10 cellular contexts compared by ENCODE assay signal in genomic region chr12:93982847-93983315, GRCh38.
DNase-seq lines count a peak whose midpoint lies in the region; ATAC-seq and TF ChIP-seq lines count a peak whose summit lies in the region.
"Had no signal": no experiment of that assay in that cellular context is flagged by ENCODE, and none has a peak within 500 bp of the region (broad histone marks: within the 10 kb centered on the region; RNA-seq: fewer than 3 reads in every experiment).

No MANE protein-coding gene starts in this region.

- H3K36me3 Mint-ChIP-seq in activated CD4-positive, alpha-beta memory T cell treated with anti-CD3 and anti-CD28 coated beads, Interleukin-2, amount 10 ng/mL, durations not matched to agents 7 days and 5 days (ENCODE audit: low read depth) = no peaks in the 10 kb centered on the region
- peaks cover 3% of the 10 kb centered on the region for H3K36me3 Mint-ChIP-seq in T-helper 17 cell (ENCODE audit: low read depth)

- no peaks in the 10 kb centered on the region for H3K9me3 Mint-ChIP-seq in activated CD4-positive, alpha-beta memory T cell treated with anti-CD3 and anti-CD28 coated beads, Interleukin-2, amount 10 ng/mL, durations not matched to agents 7 days and 5 days

- no peak overlapping the region for H3K4me2 ChIP-seq in PC-9

- TF ChIP-seq CTCF in AG04450 (IDR thresholded peaks at IDR 0.05; ENCODE audit: low read depth, low read length) (no peak), HFF-Myc (IDR thresholded peaks at IDR 0.05; ENCODE audit: low read depth, low read length, missing control alignments) (no peak), foreskin keratinocyte (conservative IDR thresholded peaks at IDR 0.05) (peak; percentile 43), PC-9 (conservative IDR thresholded peaks at IDR 0.05) (no peak)

- no peaks in the 10 kb centered on the region for H4K20me1 ChIP-seq in PC-9 (ENCODE audit: insufficient read depth)

- H3K27ac ChIP-seq in AG04450 (ENCODE audit: low read depth, low read length) (no peak overlapping the region), foreskin keratinocyte (no peak overlapping the region), PC-9 (no peak overlapping the region)

- no peak overlapping the region for H2AFZ ChIP-seq in PC-9

- H3K36me3 ChIP-seq in PC-9 (ENCODE audit: low read depth) = no peaks in the 10 kb centered on the region

- H3K27me3 Mint-ChIP-seq in activated CD4-positive, alpha-beta memory T cell treated with anti-CD3 and anti-CD28 coated beads, Interleukin-2, amount 10 ng/mL, durations not matched to agents 7 days and 5 days = peaks cover 6% of the 10 kb centered on the region
- peaks cover 12% of the 10 kb centered on the region for H3K27me3 Mint-ChIP-seq in T-helper 17 cell

- peaks cover 21% of the 10 kb centered on the region for H3K4me1 Mint-ChIP-seq in activated CD4-positive, alpha-beta memory T cell treated with anti-CD3 and anti-CD28 coated beads, Interleukin-2, amount 10 ng/mL, durations not matched to agents 7 days and 5 days
- peaks cover 20% of the 10 kb centered on the region for H3K4me1 Mint-ChIP-seq in T-helper 17 cell

- no peaks in the 10 kb centered on the region for H3K9me2 ChIP-seq in PC-9 (ENCODE audit: insufficient read depth)

- CTCF ChIA-PET in AG04450 (lab: Charles Lee) (interaction anchor here (0.9 to 1.5 kb wide), 3 partner anchors 9 to 118 kb away, joined by 3 to 4 read pairs (median 4); no protein-coding TSS in a partner anchor), PC-9 (lab: Charles Lee) (no interaction called here)
- CTCF ChIA-PET in activated CD4-positive, alpha-beta memory T cell treated with anti-CD3 and anti-CD28 coated beads, Interleukin-2, amount 10 ng/mL, durations not matched to agents 7 days and 5 days (lab: Charles Lee) = interaction anchor here (0.6 to 7.5 kb wide), 6 partner anchors 15 to 480 kb away, joined by 3 to 84 read pairs (median 4); no protein-coding TSS in a partner anchor

- H3K4me1 ChIP-seq in foreskin keratinocyte (peaks cover 4% of the 10 kb centered on the region), PC-9 (replicated peaks; ENCODE audit: insufficient read depth) (no peaks in the 10 kb centered on the region)

- POLR2A ChIA-PET in AG04450 (lab: Yijun Ruan, JAX) (interaction anchor here (0.6 kb wide), 1 partner anchor 65 kb away, joined by 4 read pairs; no protein-coding TSS in a partner anchor), PC-9 (lab: Charles Lee; ENCODE audit: unreplicated experiment) (no interaction called here)
- POLR2A ChIA-PET in activated CD4-positive, alpha-beta memory T cell treated with anti-CD3 and anti-CD28 coated beads, Interleukin-2, amount 10 ng/mL, durations not matched to agents 7 days and 5 days (lab: Charles Lee) = interaction anchor here (0.8 to 1.7 kb wide), 3 partner anchors 118 to 412 kb away, joined by 3 to 7 read pairs (median 3); no protein-coding TSS in a partner anchor

- no peak overlapping the region for H3K27ac Mint-ChIP-seq in activated CD4-positive, alpha-beta memory T cell treated with anti-CD3 and anti-CD28 coated beads, Interleukin-2, amount 10 ng/mL, durations not matched to agents 7 days and 5 days
- H3K27ac Mint-ChIP-seq in T-helper 17 cell = no peak overlapping the region

- peak; percentile 93 for ATAC-seq in foreskin keratinocyte
- ATAC-seq in T-helper 17 cell = no peak

- no peaks in the 10 kb centered on the region for H3K79me2 ChIP-seq in PC-9 (ENCODE audit: low read depth)

- intact Hi-C loops in PC-9 (cut with micrococcal nuclease; ENCODE audit: unreplicated experiment) = no loop called here

- H3K27me3 ChIP-seq in AG04450 (ENCODE audit: control insufficient read depth, insufficient read depth, low read length) (no peaks in the 10 kb centered on the region), foreskin keratinocyte (no peaks in the 10 kb centered on the region), PC-9 (ENCODE audit: insufficient read depth, low read depth) (no peaks in the 10 kb centered on the region)

- H3K9me3 ChIP-seq in AG04450 (ENCODE audit: control insufficient read depth, insufficient read depth, low read length) (no peaks in the 10 kb centered on the region), T-helper 17 cell (ENCODE audit: control insufficient read depth, low read length, poor library complexity, severe bottlenecking) (no peaks in the 10 kb centered on the region), PC-9 (ENCODE audit: insufficient read depth, low read depth) (no peaks in the 10 kb centered on the region)

- no TSS peak for BruUV-seq in PC-9 (replicated peaks; lab: Mats Ljungman, UMichigan)

- H3K4me3 ChIP-seq in AG04450 (ENCODE audit: low read depth, low read length) (no peak overlapping the region), HFF-Myc (replicated peaks; ENCODE audit: low read depth, low read length) (no peak overlapping the region), PC-9 (no peak overlapping the region)

- DNase-seq in AG04450 (ENCODE audit: low read depth, low spot score) (peak; percentile 67), HFF-Myc (ENCODE audit: extremely low read depth, low read depth) (peak; percentile 50), foreskin keratinocyte (peak; percentile 93 to 95), T-helper 17 cell (no peak), KG1 (lab: John Stamatoyannopoulos, UW) (no peak), PC-9 (no peak), GOT3 (lab: John Stamatoyannopoulos, UW) (no peak)
- peak; percentile 24 for DNase-seq in activated CD4-positive, alpha-beta memory T cell treated with anti-CD3 and anti-CD28 coated beads, Interleukin-2, amount 10 ng/mL, durations not matched to agents 7 days and 5 days
- DNase-seq: activated effector memory CD4-positive, alpha-beta T cell treated with Interleukin-2 at 50 U/mL for 16 hours; kidney had no signal

- H3K4me3 Mint-ChIP-seq in activated CD4-positive, alpha-beta memory T cell treated with anti-CD3 and anti-CD28 coated beads, Interleukin-2, amount 10 ng/mL, durations not matched to agents 7 days and 5 days = no peak overlapping the region
- H3K4me3 Mint-ChIP-seq in T-helper 17 cell = no peak overlapping the region

- H3F3A ChIP-seq in PC-9 (ENCODE audit: insufficient read depth, low read depth) = no peaks in the 10 kb centered on the region; the same call in 1 of the 2 replicates

Comparison
In these comparisons a context has a peak if more than half of its experiments do, and no peak if none do; other contexts are left out.
1. DNase-seq: peak in AG04450 (single experiment), HFF-Myc (single experiment), activated CD4-positive, alpha-beta memory T cell treated with anti-CD3 and anti-CD28 coated beads, Interleukin-2, amount 10 ng/mL, durations not matched to agents 7 days and 5 days (single experiment) and foreskin keratinocyte (2 of 2); none in T-helper 17 cell (0 of 3), KG1 (single experiment), PC-9 (0 of 2) and GOT3 (single experiment).